ENCODE assay signal across 8 cellular contexts in genomic region chrX:44872319-44872816, GRCh38. TPM values are rescaled to one million over a fixed set of nuclear protein-coding genes. Genes with fewer than 3 reads are reported as not detected.
A peak's percentile ranks its signal among the peaks of the same experiment; 100 is the strongest.
DNase-seq lines count a peak whose midpoint lies in the region; ATAC-seq, FAIRE-seq and TF ChIP-seq lines count a peak whose summit lies in the region.

No MANE protein-coding gene starts in this region.

- TF ChIP-seq EP300 in SK-N-SH (IDR thresholded peaks at IDR 0.05; ENCODE audit: borderline replicate concordance in 1 of 2, low read depth in 1 of 2, low read length in 1 of 2) = no peak

- H3K4me2 ChIP-seq in SK-N-SH = peak overlapping the region; percentile 81

- no peak for TF ChIP-seq RAD21 in SK-N-SH (IDR thresholded peaks at IDR 0.05; ENCODE audit: low read length)

- FAIRE-seq in bronchial epithelial cell (lab: Jason Lieb, UNC) = no peak

- ATAC-seq in GM18519 (IDR thresholded peaks at IDR 0.05; ENCODE audit: low FRiP score, unreplicated experiment) (peak; percentile 21), HG03060 (IDR thresholded peaks at IDR 0.05; ENCODE audit: low read depth, unreplicated experiment) (peak; percentile 13)

- TF ChIP-seq CTCF in AG04450 (IDR thresholded peaks at IDR 0.05; ENCODE audit: low read depth, low read length) = no peak
- no peak for TF ChIP-seq CTCF in SK-N-SH (IDR thresholded peaks at IDR 0.05)
- no peak for TF ChIP-seq CTCF in bronchial epithelial cell (IDR thresholded peaks at IDR 0.05; ENCODE audit: insufficient read depth, low read length, severe bottlenecking)

- peaks cover 10% of the 10 kb centered on the region for H3F3A ChIP-seq in SK-N-SH (replicated peaks; ENCODE audit: insufficient read depth)

- peaks cover 59% of the 10 kb centered on the region for H3K79me2 ChIP-seq in SK-N-SH (ENCODE audit: insufficient read depth)

- no peaks in the 10 kb centered on the region for H3K27me3 ChIP-seq in AG04450 (ENCODE audit: control insufficient read depth, insufficient read depth, low read length)
- no peaks in the 10 kb centered on the region for H3K27me3 ChIP-seq in SK-N-SH (ENCODE audit: insufficient read depth)
- H3K27me3 ChIP-seq in bronchial epithelial cell (ENCODE audit: control insufficient read depth, insufficient read depth, low read length) = no peaks in the 10 kb centered on the region

- peaks cover 15% of the 10 kb centered on the region for H4K20me1 ChIP-seq in SK-N-SH (ENCODE audit: insufficient read depth)

- 0% methylated on average over 3 of the region's 57 CpGs for WGBS in SK-N-SH (ENCODE audit: low lambda C conversion rate)

- H3K27ac ChIP-seq in AG04450 (ENCODE audit: low read depth, low read length) (peak overlapping the region; percentile 21), SK-N-SH (ENCODE audit: low read depth in 2 of 2, low read length in 1 of 2) (peak overlapping the region; percentile 90 to 94)

- H3K4me3 ChIP-seq in AG04450 (ENCODE audit: low read depth, low read length) (peak overlapping the region; percentile 65), SK-N-SH (ENCODE audit: low read depth in 2 of 2, low read length in 1 of 2) (peak overlapping the region; percentile 87 to 92), bronchial epithelial cell (ENCODE audit: low read depth, low read length) (peak overlapping the region; percentile 64)

- POLR2A ChIA-PET in AG04450 (lab: Yijun Ruan, JAX) (interaction anchor here (0.6 to 1.0 kb wide), 5 partner anchors 26 to 751 kb away, joined by 4 to 9 read pairs (median 5); no protein-coding TSS in a partner anchor), SK-N-SH (lab: Yijun Ruan, JAX) (interaction anchor here (0.7 to 0.8 kb wide), 2 partner anchors 197 to 332 kb away, joined by 3 read pairs; no protein-coding TSS in a partner anchor)

- peaks cover 0 to 4% of the 10 kb centered on the region in 2 experiments; a peak in 3 of 4 replicates for H3K4me1 ChIP-seq in SK-N-SH (ENCODE audit: control insufficient read depth in 1 of 2, insufficient read depth in 2 of 2, low read depth in 1 of 2, low read length in 1 of 2)

- CTCF ChIA-PET in AG04450 (lab: Charles Lee) = no interaction called here
- CTCF ChIA-PET in SK-N-SH (lab: Yijun Ruan, JAX) = interaction anchor here (2.0 kb wide), 1 partner anchor 198 kb away, joined by 10 read pairs; no protein-coding TSS in a partner anchor

- no peaks in the 10 kb centered on the region for H3K9me3 ChIP-seq in AG04450 (ENCODE audit: control insufficient read depth, insufficient read depth, low read length)
- no peaks in the 10 kb centered on the region for H3K9me3 ChIP-seq in SK-N-SH

- peak overlapping the region; percentile 85 for H3K9ac ChIP-seq in SK-N-SH

- no peaks in the 10 kb centered on the region for H3K9me2 ChIP-seq in SK-N-SH

- peak overlapping the region; percentile 61 for H2AFZ ChIP-seq in SK-N-SH (ENCODE audit: low read depth)

- H3K36me3 ChIP-seq in SK-N-SH (replicated peaks in 1 of 2; ENCODE audit: control insufficient read depth in 1 of 2, insufficient read depth in 2 of 2, low read length in 1 of 2) (peaks cover 0 to 3% of the 10 kb centered on the region in 2 experiments), bronchial epithelial cell (ENCODE audit: control insufficient read depth, insufficient read depth, low read length) (no peaks in the 10 kb centered on the region)

- DNase-seq in AG04450 (ENCODE audit: low read depth, low spot score) = no peak
- DNase-seq in SK-N-SH = no peak
- DNase-seq in bronchial epithelial cell (ENCODE audit: low read depth) = no peak
- DNase-seq in kidney tubule cell (ENCODE audit: low spot score) = peak; percentile 43
- DNase-seq in stimulated activated CD4-positive, alpha-beta T cell treated with anti-CD3 and anti-CD28 coated beads, Interleukin-4, amount 100 ng/mL, for 4 hours = peak; percentile 6 to 21
- no peak for DNase-seq in SIG-M5 treated with dmso at 0.1 percent for 504 hours (lab: John Stamatoyannopoulos, UW; ENCODE audit: unreplicated experiment)

TF ChIP-seq in SK-N-SH, 30 proteins besides CTCF, POLR2A, EP300 and RAD21:
- no peak for TF ChIP-seq PBX3 (IDR thresholded peaks at IDR 0.05)
- no peak for TF ChIP-seq SMC3 (IDR thresholded peaks at IDR 0.05; ENCODE audit: low read depth, low read length)
- no peak for TF ChIP-seq TCF12 (IDR thresholded peaks at IDR 0.05)
- 0 out of 2 replicates have a peak, but pooled peaks have one; percentile 19 for TF ChIP-seq FOXM1 (IDR thresholded peaks at IDR 0.05; ENCODE audit: low read depth)
- no peak for TF ChIP-seq FOSL2 (IDR thresholded peaks at IDR 0.05; ENCODE audit: borderline replicate concordance, low read depth)
- no peak for TF ChIP-seq USF2 (IDR thresholded peaks at IDR 0.05; ENCODE audit: borderline replicate concordance, low read depth, low read length)

RNA-seq across cellular contexts. Expression of gene KDM6A, which starts 0.6 kb away (rescaled TPM):
- 9.4 and 9.9 TPM in 2 replicates for polyA plus RNA-seq in AG04450 (2011; rRNA removed)
- polyA minus RNA-seq in AG04450 (2011; rRNA and poly(A)+ RNA removed) = 18.3 and 28.9 TPM in 2 replicates
- 7.4 and 9.3 TPM in 2 replicates for polyA plus RNA-seq in SK-N-SH (2012; rRNA removed)
- 6.4 and 6.6 TPM in 2 replicates for polyA plus RNA-seq in SK-N-SH (2012; cell fraction: cytosol; rRNA removed)
- 9.6 and 37.4 TPM in 2 replicates for polyA plus RNA-seq in SK-N-SH (2012; cell fraction: nucleus; rRNA removed)
- 11.1 and 24.6 TPM in 2 replicates for total RNA-seq in bronchial epithelial cell

RNA-seq across cellular contexts. Expression of gene DUSP21, which starts 28.5 kb away (rescaled TPM):
- polyA plus RNA-seq in AG04450 (2011; rRNA removed) (not detected in 2 replicates), SK-N-SH (2012; rRNA removed) (not detected in 2 replicates)
- not detected in 2 replicates for polyA minus RNA-seq in AG04450 (2011; rRNA and poly(A)+ RNA removed)
- polyA plus RNA-seq in SK-N-SH (2012; cell fraction: cytosol; rRNA removed) = not detected in 2 replicates
- not detected in 2 replicates for polyA plus RNA-seq in SK-N-SH (2012; cell fraction: nucleus; rRNA removed)
- not detected in 2 replicates for total RNA-seq in bronchial epithelial cell

Comparison
In these comparisons a context has a peak if more than half of its experiments do, and no peak if none do; other contexts are left out.
1. DNase-seq: peak in kidney tubule cell (single experiment) and stimulated activated CD4-positive, alpha-beta T cell treated with anti-CD3 and anti-CD28 coated beads, Interleukin-4, amount 100 ng/mL, for 4 hours (2 of 2); none in AG04450 (single experiment), SK-N-SH (single experiment), bronchial epithelial cell (single experiment) and SIG-M5 treated with dmso at 0.1 percent for 504 hours (single experiment).
2. Peak in every context shown above with its lines, with median percentiles within 50 percentile points of each other: H3K4me3 ChIP-seq.